Comparison of ENCODE assay signal across 15 cellular contexts in genomic region chr1:207661420-207661819, GRCh38. TPM values are rescaled to one million over a fixed set of nuclear protein-coding genes. Genes with fewer than 3 reads are reported as not detected.
DNase-seq lines count a peak whose midpoint lies in the region; ATAC-seq, FAIRE-seq and TF ChIP-seq lines count a peak whose summit lies in the region.
"Not testable (repeated sequence)": the region's sequence is repeated elsewhere in the genome, so short reads cannot be mapped to it uniquely, and the experiment has no call there.
"Had no signal": no experiment of that assay in that cellular context is flagged by ENCODE, and none has a peak within 500 bp of the region (broad histone marks: within the 10 kb centered on the region; RNA-seq: fewer than 3 reads in every experiment).

No MANE protein-coding gene starts in this region.

- H3K4me1 ChIP-seq in HEK293 (ENCODE audit: control insufficient read depth, insufficient read depth, low read length) = not testable (repeated sequence)
- peaks cover 0 to 11% of the 10 kb centered on the region in 2 experiments; a peak in 2 of 5 replicates for H3K4me1 ChIP-seq in K562 (replicated peaks in 1 of 2; ENCODE audit: control insufficient read depth in 2 of 2, insufficient read depth in 2 of 2, low read length in 2 of 2)

- not testable (repeated sequence) for H3K4me3 ChIP-seq in HEK293 (ENCODE audit: low read depth, low read length); K562

- WGBS in K562 (ENCODE audit: insufficient coverage, low coverage, missing lambda C conversion rate) = 100% methylated on average over 1 of the region's 2 CpGs

- not testable (repeated sequence) for FAIRE-seq in K562 (lab: Jason Lieb, UNC)

- not testable (repeated sequence) for BruUV-seq in K562 (replicated peaks; lab: Mats Ljungman, UMichigan)

- not testable (repeated sequence) for H3K9me1 ChIP-seq in K562 (ENCODE audit: control insufficient read depth, insufficient read depth, low read length)

- intact Hi-C loops in K562 (cut with micrococcal nuclease) = not testable (repeated sequence)

- TF ChIP-seq EP300 in K562 (IDR thresholded peaks at IDR 0.05; ENCODE audit: low read length) = not testable (repeated sequence)

- H3K36me3 ChIP-seq in HEK293 (ENCODE audit: control insufficient read depth in 2 of 2, insufficient read depth in 1 of 2, low read length in 2 of 2) = not testable (repeated sequence)
- peaks cover 10% of the 10 kb centered on the region for H3K36me3 ChIP-seq in K562 (ENCODE audit: control insufficient read depth, insufficient read depth, low read length)

- not testable (repeated sequence) for TF ChIP-seq RAD21 in K562 (CRISPR knock-in tag; conservative IDR thresholded peaks at IDR 0.05 in 1 of 2, IDR thresholded peaks at IDR 0.05 in 1 of 2)

- CTCF ChIA-PET in HEK293 (lab: Yijun Ruan, JAX); K562 (lab: Yijun Ruan, JAX; ENCODE audit: low intra/inter-chr PET ratio): not testable (repeated sequence)

- not testable (repeated sequence) for H4K20me1 ChIP-seq in K562 (replicated peaks; ENCODE audit: control insufficient read depth, insufficient read depth, low read length)

- H3K9me3 ChIP-seq in HEK293 (ENCODE audit: control insufficient read depth, insufficient read depth, low read depth, low read length); K562 (replicated peaks; ENCODE audit: control insufficient read depth, insufficient read depth, low read depth, low read length): not testable (repeated sequence)

- not testable (repeated sequence) for ATAC-seq in K562

- TF ChIP-seq CTCF in HEK293 (tag by site-specific recombination; IDR thresholded peaks at IDR 0.05); K562 (IDR thresholded peaks at IDR 0.05 in 2 of 3, conservative IDR thresholded peaks at IDR 0.05 in 1 of 3; ENCODE audit: insufficient read depth in 2 of 3, low read depth in 1 of 3, low read length in 3 of 3): not testable (repeated sequence)

- not testable (repeated sequence) for DNase-seq in K562 (ENCODE audit: extremely low read depth in 1 of 4, low spot score in 3 of 4)

- peaks cover 64% of the 10 kb centered on the region for H3K79me2 ChIP-seq in K562 (ENCODE audit: control insufficient read depth, insufficient read depth, low read length)

- in situ Hi-C loops in K562 (cut with MboI) = not testable (repeated sequence)

- not testable (repeated sequence) for H2AFZ ChIP-seq in K562 (ENCODE audit: low read depth, low read length)

- not testable (repeated sequence) for TF ChIP-seq POLR2A in K562 (conservative IDR thresholded peaks at IDR 0.05)

- not testable (repeated sequence) for H3K27ac ChIP-seq in HEK293 (ENCODE audit: extremely low read depth, low read depth, low read length); K562 (ENCODE audit: extremely low read depth, low read depth, low read length)

- not testable (repeated sequence) for H3K9ac ChIP-seq in K562 (ENCODE audit: insufficient read depth in 1 of 2, low read depth in 2 of 2, low read length in 2 of 2)

- H3K4me2 ChIP-seq in K562 (ENCODE audit: insufficient read depth, low read length) = not testable (repeated sequence)

- H3K27me3 ChIP-seq in K562 (ENCODE audit: control insufficient read depth in 2 of 2, insufficient read depth in 2 of 2, low read length in 2 of 2) = not testable (repeated sequence)

- POLR2A ChIA-PET in HEK293 (lab: Yijun Ruan, JAX); K562 (lab: Yijun Ruan, JAX): not testable (repeated sequence)

TF ChIP-seq in HEK293, 187 proteins besides CTCF, POLR2A, EP300 and RAD21:
- TF ChIP-seq ZNF529 (tag by site-specific recombination; IDR thresholded peaks at IDR 0.05; ENCODE audit: insufficient replicate concordance) = peak; percentile 73
TF ChIP-seq in HEK293: peak in this region for 1; not testable (repeated sequence) for 186.

TF ChIP-seq in K562, 482 proteins besides CTCF, POLR2A, EP300 and RAD21:
- TF ChIP-seq ZNF507 (tag; conservative IDR thresholded peaks at IDR 0.05) = peak; percentile 96
- peak; percentile 19; the same call in 1 of the 2 replicates for TF ChIP-seq ZNF354B (CRISPR knock-in tag; IDR thresholded peaks at IDR 0.05)

RNA-seq across cellular contexts. Expression of gene CR1L, which starts 16.5 kb away (rescaled TPM):
- 155 and 191 TPM in 2 replicates for total RNA-seq in K562 (2011; cell fraction: chromatin; rRNA removed; ENCODE audit: low replicate concordance)
- 84.4 and 92.0 TPM in 2 replicates for total RNA-seq in K562 (2011; cell fraction: nucleolus; rRNA removed)
- total RNA-seq in K562 (2011; cell fraction: nucleoplasm; rRNA removed) = 106 and 111 TPM in 2 replicates
- total RNA-seq in K562 (2014; rRNA removed) (10.1 and 11.9 TPM in 2 replicates), K562 (2014; rRNA removed; fragmentation: Illumina TruSeq; extraction: Trizol) (22.6 and 26.2 TPM in 2 replicates), K562 (2015; rRNA removed; fragmentation: Illumina TruSeq; extraction: Trizol) (12.7 and 14.2 TPM in 2 replicates), K562 (2021) (30.0 and 33.7 TPM in 2 replicates)
- polyA plus RNA-seq in K562 (2011; rRNA removed) (37.8 and 45.4 TPM in 2 replicates), K562 (2014; fragmentation: Illumina TruSeq; extraction: Trizol) (37.0 and 51.1 TPM in 2 replicates), K562 (2014; fragmentation: Nextera tagmentation; extraction: Ambion mirVana) (10 to 100 TPM; 53.4 to 74.8 TPM), K562 (2014; rRNA removed) (34.3 and 35.1 TPM in 2 replicates)
- 45.9 and 63.7 TPM in 2 replicates for polyA plus RNA-seq in K562 (2011; cell fraction: cytosol; rRNA removed)
- polyA plus RNA-seq in K562 (2011; cell fraction: nucleus; rRNA removed) = 126 and 140 TPM in 2 replicates
- polyA plus RNA-seq in K562 (2012) = 15.0 and 22.9 TPM in 2 replicates
- polyA minus RNA-seq in K562 (2011; rRNA and poly(A)+ RNA removed) = 54.6 and 74.7 TPM in 2 replicates
- polyA minus RNA-seq in K562 (2011; cell fraction: cytosol; rRNA and poly(A)+ RNA removed) = 27.0 and 30.3 TPM in 2 replicates
- polyA minus RNA-seq in K562 (2011; cell fraction: nucleus; rRNA and poly(A)+ RNA removed) = 88.5 and 136 TPM in 2 replicates
- total RNA-seq: A172; A673; Caco-2; Calu3; CD4-positive, alpha-beta T cell; CD4-positive, CD25-positive, alpha-beta regulatory T cell; CD8-positive, alpha-beta memory T cell; CD8-positive, alpha-beta T cell had no signal
- polyA plus RNA-seq: A549; AG04450; BJ; CD14-positive monocyte; CD4-positive, alpha-beta memory T cell; CD4-positive, CD25-positive, alpha-beta regulatory T cell; CD8-positive, alpha-beta memory T cell had no signal
